Comparison of ENCODE assay signal across 1 cellular context in the genomic region with DNA sequence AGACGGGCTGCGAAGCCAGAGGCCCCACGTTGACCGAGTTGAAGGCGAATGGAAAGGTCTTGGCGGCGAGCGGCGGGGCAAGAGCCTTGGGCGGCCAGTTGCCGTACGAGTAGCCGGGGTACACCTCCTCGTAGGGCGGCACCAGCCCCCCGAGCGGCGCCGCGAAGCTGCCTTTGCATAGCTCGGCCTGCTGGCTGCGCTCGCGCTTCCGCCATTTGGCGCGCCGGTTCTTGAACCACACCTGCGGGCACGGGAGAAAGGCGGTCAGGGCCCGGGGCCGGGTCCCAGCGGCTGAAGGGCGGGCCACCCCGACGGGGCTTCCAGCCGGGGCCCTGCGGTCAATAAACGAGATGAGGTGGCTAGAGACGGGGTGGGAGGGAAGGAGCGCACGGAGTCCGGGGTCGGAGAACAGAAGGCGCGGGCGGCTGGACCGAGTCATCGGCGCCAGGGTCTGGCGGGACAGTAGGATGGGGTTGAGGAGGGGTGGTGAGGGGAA.
TF ChIP-seq lines count a peak whose summit lies in the region.

No MANE protein-coding gene starts in this region.

TF ChIP-seq in endothelial cell of umbilical vein, 7 proteins besides CTCF, POLR2A, EP300 and RAD21:
- TF ChIP-seq EZH2 (IDR thresholded peaks at IDR 0.05; ENCODE audit: borderline replicate concordance, low read depth, low read length, severe bottlenecking) (peak; percentile 95), MYC (IDR thresholded peaks at IDR 0.05; ENCODE audit: low read depth, low read length) (no peak)
